2 cellular contexts compared by ENCODE assay signal in the genomic region with DNA sequence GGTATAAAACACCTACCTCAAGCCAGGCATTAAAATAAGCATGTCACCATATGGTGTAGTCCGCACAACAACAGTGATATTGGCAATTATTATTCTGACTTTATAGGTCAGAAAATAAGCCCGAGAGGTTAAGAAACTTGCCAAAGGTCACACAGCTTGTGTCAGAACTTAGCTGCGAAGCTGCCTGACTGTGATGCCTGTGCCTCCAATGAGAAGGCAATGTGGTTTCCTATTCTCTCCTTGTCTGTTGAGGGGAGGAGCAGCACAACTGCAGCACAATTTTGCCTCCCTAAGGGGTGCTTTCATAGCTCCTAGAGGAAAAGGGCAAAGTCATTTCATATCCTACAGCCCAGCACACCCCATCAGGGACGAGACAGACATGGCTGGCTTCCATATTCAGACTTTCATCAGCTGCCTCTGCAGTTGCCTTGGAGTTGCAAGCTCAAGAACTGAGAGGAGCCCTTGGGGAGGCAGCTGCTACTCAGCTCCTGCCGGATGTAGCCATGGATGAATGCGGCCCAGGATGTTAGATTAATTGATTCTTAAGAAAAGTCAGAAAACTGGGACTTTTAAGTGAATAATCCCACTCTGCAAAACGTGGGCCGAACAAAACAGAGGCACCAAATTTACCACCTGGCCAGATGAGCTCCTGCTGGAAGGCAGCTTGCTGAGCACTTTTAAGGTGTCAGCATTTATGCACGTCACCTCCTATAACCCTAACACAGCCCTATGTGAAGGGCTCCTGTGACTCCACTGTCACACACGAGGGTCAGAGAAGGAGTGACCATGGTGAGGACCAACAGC.
TF ChIP-seq lines count a peak whose summit lies in the region.

No MANE protein-coding gene starts in this region.

TF ChIP-seq in Ishikawa, 13 proteins besides CTCF, POLR2A, EP300 and RAD21 (continued from another document):
- TF ChIP-seq, protein P1, sequence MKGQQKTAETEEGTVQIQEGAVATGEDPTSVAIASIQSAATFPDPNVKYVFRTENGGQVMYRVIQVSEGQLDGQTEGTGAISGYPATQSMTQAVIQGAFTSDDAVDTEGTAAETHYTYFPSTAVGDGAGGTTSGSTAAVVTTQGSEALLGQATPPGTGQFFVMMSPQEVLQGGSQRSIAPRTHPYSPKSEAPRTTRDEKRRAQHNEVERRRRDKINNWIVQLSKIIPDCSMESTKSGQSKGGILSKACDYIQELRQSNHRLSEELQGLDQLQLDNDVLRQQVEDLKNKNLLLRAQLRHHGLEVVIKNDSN (IDR thresholded peaks at IDR 0.05): no peak

TF ChIP-seq in GM12878, 131 proteins besides CTCF, POLR2A, EP300 and RAD21 (continued from another document):
- TF ChIP-seq, protein P2, sequence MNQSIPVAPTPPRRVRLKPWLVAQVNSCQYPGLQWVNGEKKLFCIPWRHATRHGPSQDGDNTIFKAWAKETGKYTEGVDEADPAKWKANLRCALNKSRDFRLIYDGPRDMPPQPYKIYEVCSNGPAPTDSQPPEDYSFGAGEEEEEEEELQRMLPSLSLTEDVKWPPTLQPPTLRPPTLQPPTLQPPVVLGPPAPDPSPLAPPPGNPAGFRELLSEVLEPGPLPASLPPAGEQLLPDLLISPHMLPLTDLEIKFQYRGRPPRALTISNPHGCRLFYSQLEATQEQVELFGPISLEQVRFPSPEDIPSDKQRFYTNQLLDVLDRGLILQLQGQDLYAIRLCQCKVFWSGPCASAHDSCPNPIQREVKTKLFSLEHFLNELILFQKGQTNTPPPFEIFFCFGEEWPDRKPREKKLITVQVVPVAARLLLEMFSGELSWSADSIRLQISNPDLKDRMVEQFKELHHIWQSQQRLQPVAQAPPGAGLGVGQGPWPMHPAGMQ (IDR thresholded peaks at IDR 0.05; ENCODE audit: borderline replicate concordance): no peak
- TF ChIP-seq, protein P3, sequence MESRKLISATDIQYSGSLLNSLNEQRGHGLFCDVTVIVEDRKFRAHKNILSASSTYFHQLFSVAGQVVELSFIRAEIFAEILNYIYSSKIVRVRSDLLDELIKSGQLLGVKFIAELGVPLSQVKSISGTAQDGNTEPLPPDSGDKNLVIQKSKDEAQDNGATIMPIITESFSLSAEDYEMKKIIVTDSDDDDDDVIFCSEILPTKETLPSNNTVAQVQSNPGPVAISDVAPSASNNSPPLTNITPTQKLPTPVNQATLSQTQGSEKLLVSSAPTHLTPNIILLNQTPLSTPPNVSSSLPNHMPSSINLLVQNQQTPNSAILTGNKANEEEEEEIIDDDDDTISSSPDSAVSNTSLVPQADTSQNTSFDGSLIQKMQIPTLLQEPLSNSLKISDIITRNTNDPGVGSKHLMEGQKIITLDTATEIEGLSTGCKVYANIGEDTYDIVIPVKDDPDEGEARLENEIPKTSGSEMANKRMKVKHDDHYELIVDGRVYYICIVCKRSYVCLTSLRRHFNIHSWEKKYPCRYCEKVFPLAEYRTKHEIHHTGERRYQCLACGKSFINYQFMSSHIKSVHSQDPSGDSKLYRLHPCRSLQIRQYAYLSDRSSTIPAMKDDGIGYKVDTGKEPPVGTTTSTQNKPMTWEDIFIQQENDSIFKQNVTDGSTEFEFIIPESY (IDR thresholded peaks at IDR 0.05): no peak
- TF ChIP-seq NBN (IDR thresholded peaks at IDR 0.05): no peak
- no peak for TF ChIP-seq RCOR1 (conservative IDR thresholded peaks at IDR 0.05; ENCODE audit: low read depth, low read length)
- no peak for TF ChIP-seq ZNF274 (IDR thresholded peaks at IDR 0.05; ENCODE audit: insufficient read depth, insufficient read length)
- no peak for TF ChIP-seq POU2F2 (IDR thresholded peaks at IDR 0.05; ENCODE audit: borderline replicate concordance, low read depth, low read length)
- no peak for TF ChIP-seq ATF7 (IDR thresholded peaks at IDR 0.05; ENCODE audit: low read depth)
- TF ChIP-seq TCF7 (IDR thresholded peaks at IDR 0.05; ENCODE audit: borderline replicate concordance): no peak
- TF ChIP-seq, protein P4, sequence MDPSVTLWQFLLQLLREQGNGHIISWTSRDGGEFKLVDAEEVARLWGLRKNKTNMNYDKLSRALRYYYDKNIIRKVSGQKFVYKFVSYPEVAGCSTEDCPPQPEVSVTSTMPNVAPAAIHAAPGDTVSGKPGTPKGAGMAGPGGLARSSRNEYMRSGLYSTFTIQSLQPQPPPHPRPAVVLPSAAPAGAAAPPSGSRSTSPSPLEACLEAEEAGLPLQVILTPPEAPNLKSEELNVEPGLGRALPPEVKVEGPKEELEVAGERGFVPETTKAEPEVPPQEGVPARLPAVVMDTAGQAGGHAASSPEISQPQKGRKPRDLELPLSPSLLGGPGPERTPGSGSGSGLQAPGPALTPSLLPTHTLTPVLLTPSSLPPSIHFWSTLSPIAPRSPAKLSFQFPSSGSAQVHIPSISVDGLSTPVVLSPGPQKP (IDR thresholded peaks at IDR 0.05; ENCODE audit: low read depth, low read length): no peak
- TF ChIP-seq NR2C1 (IDR thresholded peaks at IDR 0.05): no peak
